ENCODE assay signal across 8 cellular contexts in genomic region chr12:57111046-57111698, GRCh38. TPM values are rescaled to one million over a fixed set of nuclear protein-coding genes. Genes with fewer than 3 reads are reported as not detected.
DNase-seq lines count a peak whose midpoint lies in the region; ATAC-seq and TF ChIP-seq lines count a peak whose summit lies in the region.

Gene STAT6, minus strand, starts transcription at chr12:57111362. Its CDS starts 3,084 bp downstream, at chr12:57108278.

- H3K27ac ChIP-seq in temporal lobe (ENCODE audit: low read depth, low read length): peak within 1 kb of the TSS; percentile 91

- H3K4me1 Mint-ChIP-seq in activated T-helper 17 cell treated with anti-CD3 and anti-CD28 coated beads, Interleukin-2, amount 50 U/mL, for 72 hours: peaks cover 31% of the 10 kb centered on the region

- H3K36me3 Mint-ChIP-seq in activated T-helper 17 cell treated with anti-CD3 and anti-CD28 coated beads, Interleukin-2, amount 50 U/mL, for 72 hours (ENCODE audit: low read depth): peaks cover 56% of the 10 kb centered on the region

- H3K4me3 ChIP-seq in fibroblast of the aortic adventitia (ENCODE audit: low read depth, low read length) (peak within 1 kb of the TSS; percentile 93), neuron (ENCODE audit: low read length) (peak within 1 kb of the TSS; percentile 58)

- H3K4me1 ChIP-seq in neuron (ENCODE audit: insufficient read depth, low read length): peaks cover 21% of the 10 kb centered on the region

- H3K27ac Mint-ChIP-seq in activated T-helper 17 cell treated with anti-CD3 and anti-CD28 coated beads, Interleukin-2, amount 50 U/mL, for 72 hours: peak within 1 kb of the TSS; percentile 98

- peak; percentile 55 for DNase-seq in A172 (ENCODE audit: low spot score)
- DNase-seq in fibroblast of the aortic adventitia (ENCODE audit: low read depth): peak; percentile 93

- H3K36me3 ChIP-seq in neuron (ENCODE audit: insufficient read depth, low read length): peaks cover 5% of the 10 kb centered on the region

- no peaks in the 10 kb centered on the region for H3K27me3 Mint-ChIP-seq in activated T-helper 17 cell treated with anti-CD3 and anti-CD28 coated beads, Interleukin-2, amount 50 U/mL, for 72 hours

- no peaks in the 10 kb centered on the region for H3K9me3 Mint-ChIP-seq in activated T-helper 17 cell treated with anti-CD3 and anti-CD28 coated beads, Interleukin-2, amount 50 U/mL, for 72 hours

- no peaks in the 10 kb centered on the region for H3K27me3 ChIP-seq in neuron (ENCODE audit: insufficient read depth, low read length)

- no peak for TF ChIP-seq CTCF in fibroblast of the aortic adventitia (IDR thresholded peaks at IDR 0.05; ENCODE audit: insufficient read depth, low read length)

- H3K4me3 Mint-ChIP-seq in activated T-helper 17 cell treated with anti-CD3 and anti-CD28 coated beads, Interleukin-2, amount 50 U/mL, for 72 hours: peak within 1 kb of the TSS; percentile 98

- ATAC-seq in GM18861 (IDR thresholded peaks at IDR 0.05; ENCODE audit: unreplicated experiment): peak; percentile 40
- peak; percentile 52 for ATAC-seq in HG03135 (IDR thresholded peaks at IDR 0.05; ENCODE audit: unreplicated experiment)
- peak; percentile 79 for ATAC-seq in activated T-helper 17 cell treated with anti-CD3 and anti-CD28 coated beads, Interleukin-2, amount 50 U/mL, for 72 hours (replicated peaks)

- no peak within 1 kb of the TSS for H2AFZ ChIP-seq in neuron (ENCODE audit: low read depth, low read length)

- no peaks in the 10 kb centered on the region for H3K9me3 ChIP-seq in neuron (ENCODE audit: low read length)

TF ChIP-seq in PFSK-1, 5 proteins besides CTCF, POLR2A, EP300 and RAD21:
- peak; percentile 65 for TF ChIP-seq POLR2AphosphoS5 (IDR thresholded peaks at IDR 0.05; ENCODE audit: low read depth, low read length)
- no peak for TF ChIP-seq TAF1 (IDR thresholded peaks at IDR 0.05; ENCODE audit: borderline replicate concordance, insufficient read depth, low read length)
- TF ChIP-seq SIN3A (IDR thresholded peaks at IDR 0.05; ENCODE audit: borderline replicate concordance, insufficient read depth, low read length): no peak
- TF ChIP-seq FOXP2 (optimal IDR thresholded peaks at IDR 0.05; ENCODE audit: borderline replicate concordance, extremely low read depth, extremely low read length, insufficient read depth): peak; percentile 36
- TF ChIP-seq REST (IDR thresholded peaks at IDR 0.05; ENCODE audit: insufficient read depth in 1 of 2, low read depth in 2 of 2, low read length in 2 of 2): peak in 1 of 2 experiments; percentile 70; a peak in 2 of 4 replicates

RNA-seq across cellular contexts. Expression of gene STAT6, which starts in this region (rescaled TPM):
- total RNA-seq in A172 (2014; rRNA removed; shearing (Covaris generic)): 15.2 and 18.4 TPM in 2 replicates
- 76.4 TPM for polyA plus RNA-seq in PFSK-1 (2012; ENCODE audit: insufficient read length, low read depth)
- total RNA-seq in activated T-helper 17 cell treated with anti-CD3 and anti-CD28 coated beads, Interleukin-2, amount 50 U/mL, for 72 hours: 100 to 1,000 TPM; 177 to 332 TPM
- 89.0 and 102 TPM in 2 replicates for total RNA-seq in fibroblast of the aortic adventitia (ENCODE audit: low replicate concordance)
- total RNA-seq in temporal lobe: 4.9 TPM

Comparison
In these comparisons a context has a peak if more than half of its experiments do, and no peak if none do; other contexts are left out.
1. Peak in every context shown above with its lines: DNase-seq, ATAC-seq, H3K4me3 ChIP-seq and H3K27ac ChIP-seq.